In genomic region chr7:86933295-86933845, GRCh38 we compare ENCODE assay signal across 23 cellular contexts.
"Had no signal": no experiment of that assay in that cellular context is flagged by ENCODE, and none has a peak within 500 bp of the region (broad histone marks: within the 10 kb centered on the region; RNA-seq: fewer than 3 reads in every experiment).

No MANE protein-coding gene starts in this region.

- H3K4me1 Mint-ChIP-seq: activated naive CD4-positive, alpha-beta T cell treated with anti-CD3 and anti-CD28 coated beads, Interleukin-2, amount 10 ng/mL, durations not matched to agents 7 days and 5 days had no signal

- H3K36me3 Mint-ChIP-seq: activated naive CD4-positive, alpha-beta T cell treated with anti-CD3 and anti-CD28 coated beads, Interleukin-2, amount 10 ng/mL, durations not matched to agents 7 days and 5 days; activated naive CD8-positive, alpha-beta T cell treated with anti-CD3 and anti-CD28 coated beads for 36 hours had no signal

- ATAC-seq: activated CD4-positive, alpha-beta T cell treated with anti-CD3 and anti-CD28 coated beads for 36 hours; activated CD8-positive, alpha-beta T cell treated with anti-CD3 and anti-CD28 coated beads for 36 hours; activated T-cell treated with anti-CD3 and anti-CD28 coated beads, Interleukin-2, amount 50 U/mL, for 72 hours had no signal

- H3K4me3 Mint-ChIP-seq: activated CD4-positive, alpha-beta T cell treated with anti-CD3 and anti-CD28 coated beads for 36 hours; activated CD8-positive, alpha-beta T cell treated with anti-CD3 and anti-CD28 coated beads for 36 hours; activated naive CD4-positive, alpha-beta T cell treated with anti-CD3 and anti-CD28 coated beads, Interleukin-2, amount 10 ng/mL, durations not matched to agents 7 days and 5 days; activated naive CD8-positive, alpha-beta T cell treated with anti-CD3 and anti-CD28 coated beads for 36 hours; activated T-cell treated with anti-CD3 and anti-CD28 coated beads, Interleukin-2, amount 50 U/mL, for 72 hours; T-helper 1 cell treated with Interleukin-12 subunit alpha and Interleukin-12 subunit beta and Interleukin-4 antibody, amounts not matched to agents 30 μg/mL and 1 μg/mL, for 36 hours had no signal

- H3K36me3 ChIP-seq: brain microvascular endothelial cell, colonic mucosa, MG63, WERI-Rb-1 had no signal

- H3K27ac Mint-ChIP-seq: activated CD4-positive, alpha-beta T cell treated with anti-CD3 and anti-CD28 coated beads for 36 hours; activated CD8-positive, alpha-beta T cell treated with anti-CD3 and anti-CD28 coated beads for 36 hours; activated naive CD4-positive, alpha-beta T cell treated with anti-CD3 and anti-CD28 coated beads, Interleukin-2, amount 10 ng/mL, durations not matched to agents 7 days and 5 days; activated naive CD8-positive, alpha-beta T cell treated with anti-CD3 and anti-CD28 coated beads for 36 hours; activated T-cell treated with anti-CD3 and anti-CD28 coated beads, Interleukin-2, amount 50 U/mL, for 72 hours; activated T-helper 2 cell treated with anti-CD3 and anti-CD28 coated beads, Interferon-gamma antibody, Interleukin-2, Interleukin-4, amounts not matched to agents 10 μg/mL and 5 μg/mL and 100 μg/mL, durations not matched to agents 14 hours and 24 hours and 36 hours; T-helper 1 cell treated with Interleukin-12 subunit alpha and Interleukin-12 subunit beta and Interleukin-4 antibody, amounts not matched to agents 30 μg/mL and 1 μg/mL, for 36 hours had no signal

- H3K27ac ChIP-seq: brain microvascular endothelial cell, colonic mucosa, WERI-Rb-1 had no signal

- H3K4me3 ChIP-seq: colonic mucosa, MG63 had no signal

- H3K27me3 Mint-ChIP-seq: activated naive CD4-positive, alpha-beta T cell treated with anti-CD3 and anti-CD28 coated beads, Interleukin-2, amount 10 ng/mL, durations not matched to agents 7 days and 5 days had no signal

- DNase-seq: activated CD4-positive, alpha-beta T cell treated with anti-CD3 and anti-CD28 coated beads for 36 hours; activated CD8-positive, alpha-beta memory T cell treated with anti-CD3 and anti-CD28 coated beads, Interleukin-2, amount 50 U/mL, for 4 hours; activated CD8-positive, alpha-beta T cell treated with anti-CD3 and anti-CD28 coated beads for 36 hours; activated gamma-delta T cell treated with Interleukin-2 at 50 U/mL for 16 hours; activated naive CD4-positive, alpha-beta T cell treated with anti-CD3 and anti-CD28 coated beads, Interleukin-2, amount 10 ng/mL, durations not matched to agents 7 days and 5 days; activated naive CD8-positive, alpha-beta T cell treated with anti-CD3 and anti-CD28 coated beads for 36 hours; activated T-cell treated with anti-CD3 and anti-CD28 coated beads, Interleukin-2, amount 50 U/mL, for 72 hours; brain microvascular endothelial cell; caudate nucleus; colonic mucosa; KG1; MG63; MV-4-11; NCI-H1092 treated with DMSO at 0.1 percent for 48 hours; NCI-H1417 treated with DMSO at 0.1 percent for 48 hours; NCI-H1694; NCI-H2029; NCI-H2107; NCI-H510A treated with DMSO at 0.1 percent for 48 hours; SHP77; WERI-Rb-1 had no signal

- H3K9me3 Mint-ChIP-seq: activated CD8-positive, alpha-beta T cell treated with anti-CD3 and anti-CD28 coated beads for 36 hours; activated naive CD4-positive, alpha-beta T cell treated with anti-CD3 and anti-CD28 coated beads, Interleukin-2, amount 10 ng/mL, durations not matched to agents 7 days and 5 days; activated naive CD8-positive, alpha-beta T cell treated with anti-CD3 and anti-CD28 coated beads for 36 hours; activated T-cell treated with anti-CD3 and anti-CD28 coated beads, Interleukin-2, amount 50 U/mL, for 72 hours; activated T-helper 2 cell treated with anti-CD3 and anti-CD28 coated beads, Interferon-gamma antibody, Interleukin-2, Interleukin-4, amounts not matched to agents 10 μg/mL and 5 μg/mL and 100 μg/mL, durations not matched to agents 14 hours and 24 hours and 36 hours; T-helper 1 cell treated with Interleukin-12 subunit alpha and Interleukin-12 subunit beta and Interleukin-4 antibody, amounts not matched to agents 30 μg/mL and 1 μg/mL, for 36 hours had no signal

- H3K4me1 ChIP-seq: colonic mucosa had no signal

- H3K27me3 ChIP-seq: brain microvascular endothelial cell, colonic mucosa, MG63 had no signal

- H3K9me3 ChIP-seq: colonic mucosa, MG63 had no signal
